In the genomic region with DNA sequence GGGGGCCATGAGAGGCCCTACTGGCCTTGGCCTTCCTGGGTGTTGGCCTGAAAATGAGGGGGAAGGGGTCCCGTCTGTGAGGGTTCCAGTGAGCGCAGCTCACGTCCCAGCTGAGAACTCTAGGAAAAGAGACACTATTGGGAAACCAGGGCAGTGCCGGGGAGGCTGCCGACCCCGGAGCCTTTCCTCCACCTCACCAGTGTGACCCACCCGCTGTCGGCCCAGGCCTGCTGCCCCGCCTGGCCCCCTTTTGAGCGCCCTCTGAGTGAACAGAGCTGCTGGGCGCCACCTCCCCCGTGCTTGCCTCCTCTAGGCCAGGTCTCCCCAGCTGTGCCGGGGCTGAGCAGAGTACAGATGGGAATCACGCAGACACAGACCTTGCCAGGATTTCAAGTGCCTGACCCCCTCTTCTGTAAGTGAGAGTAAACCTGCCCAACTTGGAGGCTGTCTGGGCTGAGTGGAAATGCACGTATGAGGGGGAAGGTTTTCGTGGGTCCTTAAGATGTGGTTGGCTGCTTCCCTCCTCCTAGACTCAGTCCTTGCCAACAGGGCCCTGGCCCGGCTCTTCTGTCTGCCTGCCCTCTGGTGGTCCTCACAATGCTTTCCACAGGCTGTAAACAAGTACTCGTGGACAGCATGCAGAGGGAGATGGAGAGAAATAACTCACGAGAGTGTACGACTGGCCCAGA, we compare ENCODE assay signal across 15 cellular contexts. TPM values are rescaled to one million over a fixed set of nuclear protein-coding genes. Genes with fewer than 3 reads are reported as not detected.
DNase-seq lines count a peak whose midpoint lies in the region; ATAC-seq and TF ChIP-seq lines count a peak whose summit lies in the region.
"Had no signal": no experiment of that assay in that cellular context is flagged by ENCODE, and none has a peak within 500 bp of the region (broad histone marks: within the 10 kb centered on the region; RNA-seq: fewer than 3 reads in every experiment).

No MANE protein-coding gene starts in this region.

- H3K56ac ChIP-seq in H9 (ENCODE audit: insufficient read length, low read depth, low read length), result no peak overlapping the region

- no CpG with 5 or more reads among the region's 20 CpGs for WGBS in H9 (ENCODE audit: extremely low coverage, insufficient read length, low lambda C conversion rate)
- WGBS in gastroesophageal sphincter (ENCODE audit: low coverage in 1 of 2), 2 donors, result 60% methylated on average over 1 of the region's 20 CpGs; no CpG with 5 or more reads in 1 of the 2 donors
- 78 to 88% methylated on average over 20 of the region's 20 CpGs for WGBS in sigmoid colon, 2 donors

- no peak overlapping the region for H4K91ac ChIP-seq in H9 (ENCODE audit: insufficient read length, low read depth, low read length)

- H3K4me2 ChIP-seq in H9 (ENCODE audit: insufficient read depth, insufficient read length, low read length), result no peak overlapping the region

- peak overlapping the region; percentile 28 for H3K18ac ChIP-seq in H9 (ENCODE audit: insufficient read length, low read depth, low read length)

- peaks cover 3% of the 10 kb centered on the region for H4K20me1 ChIP-seq in H9 (ENCODE audit: control insufficient read depth, insufficient read depth, insufficient read length)

- H3K4me3 ChIP-seq in gastroesophageal sphincter (no peak overlapping the region), sigmoid colon (no peak overlapping the region)

- DNase-seq in H9, result no peak
- peak; percentile 9 for DNase-seq in amniotic epithelial cell (ENCODE audit: low read depth)
- peak; percentile 49 for DNase-seq in sigmoid colon
- no peak for DNase-seq in NCI-H526 treated with DMSO at 0.1 percent for 48 hours (lab: John Stamatoyannopoulos, UW)
- no peak for DNase-seq in cerebellar cortex (ENCODE audit: low spot score)
- DNase-seq in stimulated activated effector memory CD8-positive, alpha-beta T cell treated with anti-CD3 and anti-CD28 coated beads, Interleukin-12 subunit alpha, Interleukin-12 subunit beta, amount 100 ng/mL, for 72 hours (ENCODE audit: low spot score in 2 of 2), result no peak
- no peak for DNase-seq in activated naive CD4-positive, alpha-beta T cell (lab: John Stamatoyannopoulos, UW)
- DNase-seq: activated CD4-positive, CD25-positive, alpha-beta regulatory T cell; activated CD8-positive, alpha-beta memory T cell treated with anti-CD3 and anti-CD28 coated beads, Interleukin-2, amount 50 U/mL, for 4 hours; activated naive CD8-positive, alpha-beta T cell treated with anti-CD3 and anti-CD28 coated beads for 36 hours; stimulated activated CD4-positive, alpha-beta T cell treated with anti-CD3 and anti-CD28 coated beads, Interleukin-2, amount 100 ng/mL, for 48 hours had no signal

- H2BK12ac ChIP-seq in H9 (ENCODE audit: insufficient read length, low read depth, low read length), result no peak overlapping the region

- TF ChIP-seq CTCF in H9 (conservative IDR thresholded peaks at IDR 0.05) (peak; percentile 49; the same call in 2 of the 3 replicates), gastroesophageal sphincter (IDR thresholded peaks at IDR 0.05) (no peak), sigmoid colon (IDR thresholded peaks at IDR 0.05) (no peak)

- no peak overlapping the region for H4K5ac ChIP-seq in H9 (ENCODE audit: insufficient read length, low read depth, low read length)

- H2BK5ac ChIP-seq in H9 (ENCODE audit: insufficient read length, low read length), result no peak overlapping the region

- no peaks in the 10 kb centered on the region for H3K23me2 ChIP-seq in H9 (ENCODE audit: insufficient read length, low read depth, low read length, poor library complexity, severe bottlenecking)

- H2BK20ac ChIP-seq in H9 (ENCODE audit: low read depth, low read length, poor library complexity, severe bottlenecking), result no peak overlapping the region

- ATAC-seq in gastroesophageal sphincter, result no peak
- ATAC-seq in stimulated activated effector memory CD8-positive, alpha-beta T cell treated with anti-CD3 and anti-CD28 coated beads, Interleukin-12 subunit alpha, Interleukin-12 subunit beta, amount 100 ng/mL, for 72 hours, result no peak
- ATAC-seq: Panc1 had no signal

- H3K4ac ChIP-seq in H9 (ENCODE audit: low read depth, low read length), result no peak overlapping the region

- H3K4me1 ChIP-seq in H9 (ENCODE audit: insufficient read depth, low read length) (peaks cover 2% of the 10 kb centered on the region; the same call in 1 of the 2 replicates), gastroesophageal sphincter (peaks cover 3 to 19% (median 11%) of the 10 kb centered on the region in 3 donors), sigmoid colon (peaks cover 0 to 18% (median 16%) of the 10 kb centered on the region in 4 donors)

- no peaks in the 10 kb centered on the region for H3K79me2 ChIP-seq in H9 (ENCODE audit: insufficient read depth, low read length)

- H3K27me3 ChIP-seq in H9 (ENCODE audit: insufficient read depth, low read length) (no peaks in the 10 kb centered on the region), gastroesophageal sphincter (peaks cover 23% of the 10 kb centered on the region), sigmoid colon (peaks cover 0 to 3% (median 0%) of the 10 kb centered on the region in 3 donors)

- no peaks in the 10 kb centered on the region for H3K36me3 Mint-ChIP-seq in H9 (ENCODE audit: insufficient read depth in 1 of 3, low read depth in 3 of 3)
- no peaks in the 10 kb centered on the region for H3K36me3 Mint-ChIP-seq in stimulated activated effector memory CD8-positive, alpha-beta T cell treated with anti-CD3 and anti-CD28 coated beads, Interleukin-12 subunit alpha, Interleukin-12 subunit beta, amount 100 ng/mL, for 72 hours
- H3K36me3 Mint-ChIP-seq: activated naive CD8-positive, alpha-beta T cell treated with anti-CD3 and anti-CD28 coated beads for 36 hours; CD14-positive monocyte had no signal

- no peak overlapping the region for H3K9ac ChIP-seq in H9 (ENCODE audit: extremely low read depth, insufficient read length, low read length)

- peaks cover 3% of the 10 kb centered on the region for H3K27me3 Mint-ChIP-seq in H9 (ENCODE audit: low read depth)
- H3K27me3 Mint-ChIP-seq: activated naive CD8-positive, alpha-beta T cell treated with anti-CD3 and anti-CD28 coated beads for 36 hours had no signal

- H4K8ac ChIP-seq in H9 (replicated peaks; ENCODE audit: insufficient read length, low read depth, low read length), result peak overlapping the region; percentile 27

- peak overlapping the region in 1 of 3 experiments; percentile 83; a peak in 1 of 7 replicates for H3K27ac Mint-ChIP-seq in H9
- H3K27ac Mint-ChIP-seq in stimulated activated effector memory CD8-positive, alpha-beta T cell treated with anti-CD3 and anti-CD28 coated beads, Interleukin-12 subunit alpha, Interleukin-12 subunit beta, amount 100 ng/mL, for 72 hours, result no peak overlapping the region
- H3K27ac Mint-ChIP-seq: activated naive CD8-positive, alpha-beta T cell treated with anti-CD3 and anti-CD28 coated beads for 36 hours; CD14-positive monocyte had no signal

- H3T11ph ChIP-seq in H9 (ENCODE audit: low read length), result no peak overlapping the region

- H3K9me3 ChIP-seq in H9 (ENCODE audit: control insufficient read depth, low read depth, low read length) (no peaks in the 10 kb centered on the region), gastroesophageal sphincter (no peaks in the 10 kb centered on the region), sigmoid colon (no peaks in the 10 kb centered on the region)

- no peak overlapping the region for H3K4me3 Mint-ChIP-seq in H9
- H3K4me3 Mint-ChIP-seq in stimulated activated effector memory CD8-positive, alpha-beta T cell treated with anti-CD3 and anti-CD28 coated beads, Interleukin-12 subunit alpha, Interleukin-12 subunit beta, amount 100 ng/mL, for 72 hours, result no peak overlapping the region
- H3K4me3 Mint-ChIP-seq: activated naive CD8-positive, alpha-beta T cell treated with anti-CD3 and anti-CD28 coated beads for 36 hours had no signal

- H3K23ac ChIP-seq in H9 (ENCODE audit: insufficient read length, low read depth, low read length), result no peak overlapping the region

- H3K9me3 Mint-ChIP-seq in H9, result peaks cover 0 to 3% of the 10 kb centered on the region in 2 experiments; a peak in 2 of 5 replicates
- no peaks in the 10 kb centered on the region for H3K9me3 Mint-ChIP-seq in stimulated activated effector memory CD8-positive, alpha-beta T cell treated with anti-CD3 and anti-CD28 coated beads, Interleukin-12 subunit alpha, Interleukin-12 subunit beta, amount 100 ng/mL, for 72 hours
- H3K9me3 Mint-ChIP-seq: activated naive CD8-positive, alpha-beta T cell treated with anti-CD3 and anti-CD28 coated beads for 36 hours had no signal

- intact Hi-C loops in sigmoid colon (cut with DNase I), result no loop called here

- TF ChIP-seq POLR2A in gastroesophageal sphincter (IDR thresholded peaks at IDR 0.05), result no peak
- TF ChIP-seq POLR2A in sigmoid colon (IDR thresholded peaks at IDR 0.05), result no peak

- H3K14ac ChIP-seq in H9 (ENCODE audit: insufficient read depth, low read length), result peak overlapping the region; percentile 55

- no peaks in the 10 kb centered on the region for H3K79me1 ChIP-seq in H9 (ENCODE audit: insufficient read depth, low read depth, low read length, poor library complexity, severe bottlenecking)

- H3K27ac ChIP-seq in H9 (ENCODE audit: insufficient read length, low read depth, low read length) (no peak overlapping the region), gastroesophageal sphincter (peak overlapping the region; percentile 86 to 97 (median 91)), sigmoid colon (peak overlapping the region; percentile 56 to 87 (median 78))

- peak overlapping the region; percentile 46 for H2AFZ ChIP-seq in H9 (ENCODE audit: low read length)

- H2AK5ac ChIP-seq in H9 (ENCODE audit: insufficient read length, low read length), result no peak overlapping the region

- H3K36me3 ChIP-seq in gastroesophageal sphincter (no peaks in the 10 kb centered on the region), sigmoid colon (no peaks in the 10 kb centered on the region)

- peaks cover 27 to 34% of the 10 kb centered on the region in 2 experiments for H3K4me1 Mint-ChIP-seq in H9
- H3K4me1 Mint-ChIP-seq in stimulated activated effector memory CD8-positive, alpha-beta T cell treated with anti-CD3 and anti-CD28 coated beads, Interleukin-12 subunit alpha, Interleukin-12 subunit beta, amount 100 ng/mL, for 72 hours, result peaks cover 10% of the 10 kb centered on the region

- no peak for TF ChIP-seq EP300 in gastroesophageal sphincter (IDR thresholded peaks at IDR 0.05)
- TF ChIP-seq EP300 in sigmoid colon (IDR thresholded peaks at IDR 0.05), result no peak

- no peak overlapping the region for H2BK15ac ChIP-seq in H9 (ENCODE audit: low read depth, low read length)

- no peak overlapping the region for H2BK120ac ChIP-seq in H9 (ENCODE audit: low read depth, low read length, poor library complexity, severe bottlenecking)

RNA-seq across cellular contexts. Expression of a gene that starts 17.3 kb away (rescaled TPM):
- total RNA-seq in H9 (2021) (12.5 and 12.6 TPM in 2 replicates), gastroesophageal sphincter (10 to 100 TPM; 15.9 to 59.5 (median 21.8) TPM), sigmoid colon (10 to 100 TPM; 15.8 to 32.4 (median 20.6) TPM)
- polyA plus RNA-seq in sigmoid colon, result 1 to 10 TPM in 2 of 3 donors, not detected in 1; 1.7 to 3.0 TPM
- total RNA-seq: pulmonary artery endothelial cell had no signal
- polyA plus RNA-seq: CD14-positive monocyte had no signal

Comparison
In these comparisons a context has a peak if more than half of its experiments do, and no peak if none do; other contexts are left out.
1. DNase-seq: peak in amniotic epithelial cell (single experiment) and sigmoid colon (single experiment); none in H9 (single experiment), NCI-H526 treated with DMSO at 0.1 percent for 48 hours (single experiment), cerebellar cortex (single experiment), stimulated activated effector memory CD8-positive, alpha-beta T cell treated with anti-CD3 and anti-CD28 coated beads, Interleukin-12 subunit alpha, Interleukin-12 subunit beta, amount 100 ng/mL, for 72 hours (0 of 2) and activated naive CD4-positive, alpha-beta T cell (0 of 4).